12 cellular contexts compared by ENCODE assay signal in the genomic region with DNA sequence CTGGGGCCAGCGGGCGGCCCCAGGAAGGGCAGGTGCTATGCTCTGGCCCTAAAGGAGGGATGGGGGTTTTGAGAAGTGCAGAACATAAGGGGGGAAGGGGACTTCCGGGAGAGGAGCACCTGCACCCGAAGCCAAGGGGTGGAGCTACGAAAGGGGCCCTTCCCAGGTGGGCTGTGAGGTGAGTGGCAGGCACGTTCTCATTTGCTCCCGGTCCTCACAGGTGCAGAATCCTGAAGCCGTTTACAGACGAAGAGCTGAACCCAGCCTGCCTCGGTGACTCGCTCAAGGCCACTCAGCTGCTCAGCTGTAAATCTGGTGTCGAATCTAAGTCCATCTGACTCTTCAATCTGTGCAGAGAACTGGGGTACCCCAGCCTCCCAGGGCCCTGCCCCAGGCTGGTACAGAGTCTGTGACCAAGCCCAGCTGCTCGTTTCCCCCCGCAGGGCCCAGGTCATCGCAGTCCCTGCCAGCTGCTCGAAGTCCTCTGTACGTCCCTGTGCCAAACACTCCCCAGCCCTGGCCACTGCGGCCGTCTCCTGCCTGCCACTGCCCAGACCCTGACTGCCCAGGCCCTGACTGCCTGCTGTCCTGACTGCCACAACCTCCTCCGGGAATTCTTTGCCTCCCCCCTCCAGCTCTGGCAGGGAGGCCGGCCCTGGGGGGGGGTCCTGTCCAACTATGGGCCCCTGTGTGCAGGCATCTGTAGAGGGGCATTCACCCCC.
"Had no signal": no experiment of that assay in that cellular context is flagged by ENCODE, and none has a peak within 500 bp of the region (broad histone marks: within the 10 kb centered on the region; RNA-seq: fewer than 3 reads in every experiment).

No MANE protein-coding gene starts in this region.

- H3K27me3 ChIP-seq: ovary had no signal

- DNase-seq: activated CD4-positive, alpha-beta T cell treated with anti-CD3 and anti-CD28 coated beads for 48 hours; activated CD8-positive, alpha-beta memory T cell treated with anti-CD3 and anti-CD28 coated beads, Interleukin-2, amount 50 U/mL, for 48 hours; activated CD8-positive, alpha-beta T cell treated with anti-CD3 and anti-CD28 coated beads, Interleukin-2, amount 10 ng/mL, durations not matched to agents 7 days and 5 days; activated naive CD4-positive, alpha-beta T cell treated with Interleukin-2 at 50 U/mL for 16 hours; caudate nucleus; effector memory CD4-positive, alpha-beta T cell; heart left ventricle; ovary; stimulated activated CD4-positive, alpha-beta T cell treated with anti-CD3 and anti-CD28 coated beads, Interleukin-15, amount 100 ng/mL, for 24 hours; stimulated activated CD4-positive, alpha-beta T cell treated with anti-CD3 and anti-CD28 coated beads, Interleukin-4, amount 100 ng/mL, for 24 hours; stomach had no signal

- H3K4me3 ChIP-seq: coronary artery, heart left ventricle, ovary, stomach had no signal

- H3K27ac ChIP-seq: coronary artery, heart left ventricle, ovary, stomach had no signal

- H3K36me3 ChIP-seq: heart left ventricle, ovary, stomach had no signal

- H3K9me3 ChIP-seq: heart left ventricle, ovary, stomach had no signal
